In genomic region chr17:6572997-6573396, GRCh38 we compare ENCODE assay signal across 26 cellular contexts.
"Had no signal": no experiment of that assay in that cellular context is flagged by ENCODE, and none has a peak within 500 bp of the region (broad histone marks: within the 10 kb centered on the region; RNA-seq: fewer than 3 reads in every experiment).

No MANE protein-coding gene starts in this region.

- H3K27ac ChIP-seq: ascending aorta, breast epithelium, cardiac muscle cell, colonic mucosa, epithelial cell of prostate, esophagus squamous epithelium, gastroesophageal sphincter had no signal

- H3K27me3 ChIP-seq: ascending aorta, breast epithelium, cardiac muscle cell, colonic mucosa, esophagus squamous epithelium, gastroesophageal sphincter had no signal

- DNase-seq: activated CD4-positive, alpha-beta memory T cell treated with anti-CD3 and anti-CD28 coated beads, Interleukin-2, amount 10 ng/mL, durations not matched to agents 7 days and 5 days; activated CD4-positive, alpha-beta T cell treated with anti-CD3 and anti-CD28 coated beads for 1 hour; activated CD4-positive, alpha-beta T cell treated with anti-CD3 and anti-CD28 coated beads for 4 hours; activated CD4-positive, alpha-beta T cell treated with anti-CD3 and anti-CD28 coated beads, Interleukin-2, amount 10 ng/mL, durations not matched to agents 7 days and 5 days; activated CD4-positive, alpha-beta T cell treated with anti-CD3 and anti-CD28 coated beads, Interleukin-2, amount 50 U/mL, for 4 hours; activated CD8-positive, alpha-beta memory T cell treated with anti-CD3 and anti-CD28 coated beads, Interleukin-2, amount 50 U/mL, for 48 hours; activated gamma-delta T cell; activated naive CD4-positive, alpha-beta T cell; activated naive CD4-positive, alpha-beta T cell treated with anti-CD3 and anti-CD28 coated beads, Interleukin-2, amount 10 ng/mL, durations not matched to agents 7 days and 5 days; activated naive CD8-positive, alpha-beta T cell treated with anti-CD3 and anti-CD28 coated beads, Interleukin-2, amount 10 ng/mL, durations not matched to agents 7 days and 5 days; activated T-cell treated with anti-CD3 and anti-CD28 coated beads for 4 hours; activated T-cell treated with anti-CD3 and anti-CD28 coated beads, Interleukin-2, amount 50 U/mL, for 24 hours; activated T-cell treated with anti-CD3 and anti-CD28 coated beads, Interleukin-2, amount 50 U/mL, for 72 hours; central memory CD4-positive, alpha-beta T cell; cerebellar nuclear complex; colonic mucosa; effector CD8-positive, alpha-beta T cell; esophagus squamous epithelium; foreskin melanocyte; T-helper 2 cell had no signal

- H3K4me3 ChIP-seq: ascending aorta, breast epithelium, cardiac muscle cell, colonic mucosa, esophagus squamous epithelium, gastroesophageal sphincter had no signal

- H3K36me3 ChIP-seq: breast epithelium, colonic mucosa had no signal

- H3K9me3 ChIP-seq: ascending aorta, breast epithelium, colonic mucosa, esophagus squamous epithelium, gastroesophageal sphincter had no signal

- H3K4me1 ChIP-seq: ascending aorta, breast epithelium, colonic mucosa had no signal

- ATAC-seq: activated naive CD4-positive, alpha-beta T cell treated with anti-CD3 and anti-CD28 coated beads, Interleukin-2, amount 50 U/mL, for 72 hours; activated T-cell treated with anti-CD3 and anti-CD28 coated beads, Interleukin-2, amount 50 U/mL, for 72 hours; gastroesophageal sphincter had no signal
